Comparison of ENCODE assay signal across 7 cellular contexts in genomic region chr9:129138476-129139232, GRCh38. TPM values are rescaled to one million over a fixed set of nuclear protein-coding genes. Genes with fewer than 3 reads are reported as not detected.
DNase-seq lines count a peak whose midpoint lies in the region; ATAC-seq, FAIRE-seq and TF ChIP-seq lines count a peak whose summit lies in the region.

No MANE protein-coding gene starts in this region.

- TF ChIP-seq EP300 in Ishikawa (IDR thresholded peaks at IDR 0.05; ENCODE audit: borderline replicate concordance) (0 out of 2 replicates have a peak, but pooled peaks have one; percentile 30), HepG2 (IDR thresholded peaks at IDR 0.05; ENCODE audit: low read depth in 2 of 2, low read length in 2 of 2) (no peak), HepG2 (CRISPR knock-in tag; IDR thresholded peaks at IDR 0.05; ENCODE audit: borderline replicate concordance) (no peak)

- H3K4me2 ChIP-seq in HepG2 (ENCODE audit: low read depth, low read length): no peak overlapping the region

- no peak for TF ChIP-seq CTCF in brain (conservative IDR thresholded peaks at IDR 0.05)
- no peak for TF ChIP-seq CTCF in HepG2 (CRISPR knock-in tag; IDR thresholded peaks at IDR 0.05)

- H3K27ac ChIP-seq in HepG2 (ENCODE audit: extremely low read length, insufficient read depth, low read length): no peak overlapping the region
- peak overlapping the region; percentile 100 for H3K27ac ChIP-seq in temporal lobe (ENCODE audit: low read depth, low read length)

- H3K27ac Mint-ChIP-seq in brain: peak overlapping the region; percentile 99 to 100 (median 99)

- H3K9me3 ChIP-seq in HepG2 (ENCODE audit: low read length): no peaks in the 10 kb centered on the region

- peak overlapping the region in 4 of 5 experiments; percentile 70 to 85 (median 80) for H3K4me3 Mint-ChIP-seq in brain

- H2AFZ ChIP-seq in HepG2 (ENCODE audit: low read length): no peak overlapping the region

- peaks cover 53% of the 10 kb centered on the region for H3K4me1 Mint-ChIP-seq in brain

- no peak overlapping the region for H3K9ac ChIP-seq in HepG2 (ENCODE audit: insufficient read depth, low read depth, low read length)

- H4K20me1 ChIP-seq in HepG2 (ENCODE audit: insufficient read depth, low read length): no peaks in the 10 kb centered on the region

- TF ChIP-seq RAD21 in Ishikawa (IDR thresholded peaks at IDR 0.05; ENCODE audit: low read depth) (no peak), HepG2 (CRISPR knock-in tag; IDR thresholded peaks at IDR 0.05) (no peak)

- DNase-seq in HepG2 (ENCODE audit: low spot score) (no peak), NCI-H187 (lab: John Stamatoyannopoulos, UW) (no peak), NCI-H526 treated with DMSO at 0.1 percent for 48 hours (lab: John Stamatoyannopoulos, UW) (no peak)
- DNase-seq in NK-92 treated with Interleukin-12 subunit alpha and Interleukin-12 subunit beta, amount 100 ng/mL, for 24 hours (lab: John Stamatoyannopoulos, UW): no peak

- CTCF ChIA-PET in HepG2 (lab: Yijun Ruan, JAX; ENCODE audit: low intra/inter-chr PET ratio, low total read pairs): interaction anchor here (0.8 to 2.1 kb wide), 3 partner anchors 431 to 486 kb away, joined by 3 to 17 read pairs (median 13); no protein-coding TSS in a partner anchor

- intact Hi-C loops in HepG2 (cut with micrococcal nuclease; ENCODE audit: unreplicated experiment): loop anchor here (1.0 kb wide), 1 partner anchor 487 kb away; no protein-coding TSS in a partner anchor

- 75% methylated on average over 8 of the region's 21 CpGs for WGBS in HepG2 (ENCODE audit: low lambda C conversion rate)

- H3K4me1 ChIP-seq in HepG2 (ENCODE audit: insufficient read depth, low read length): peaks cover 43% of the 10 kb centered on the region

- peaks cover 28% of the 10 kb centered on the region for H3K36me3 Mint-ChIP-seq in brain

- no peaks in the 10 kb centered on the region for H3K27me3 ChIP-seq in HepG2 (ENCODE audit: control insufficient read depth in 1 of 2, insufficient read depth in 2 of 2, low read length in 2 of 2)

- H3K27me3 Mint-ChIP-seq in brain: no peaks in the 10 kb centered on the region

- ATAC-seq in HepG2: peak; percentile 2; the same call in 2 of the 3 replicates

- no peak overlapping the region for H3K4me3 ChIP-seq in HepG2 (replicated peaks in 1 of 3; ENCODE audit: insufficient read depth in 1 of 3, low read depth in 2 of 3, low read length in 3 of 3)

- no peak for TF ChIP-seq POLR2A in HepG2 (IDR thresholded peaks at IDR 0.05; ENCODE audit: insufficient read depth in 1 of 2, low read depth in 2 of 2, low read length in 2 of 2)

- POLR2A ChIA-PET in HepG2 (lab: Yijun Ruan, JAX): interaction anchor here (1.8 to 3.5 kb wide), 7 partner anchors 25 to 487 kb away, joined by 8 to 55 read pairs (median 23); partner anchors contain the start of genes IER5L and NTMT1

- no TSS peak for BruUV-seq in HepG2 (replicated peaks; lab: Mats Ljungman, UMichigan)

- FAIRE-seq in HepG2 (lab: Jason Lieb, UNC): no peak

- in situ Hi-C loops in HepG2 (cut with HindIII; ENCODE audit: extremely low pct_ligation_motif_present, low pct_unique_long_range_greater_than_20kb): no loop called here

- H3K36me3 ChIP-seq in HepG2 (replicated peaks in 1 of 2; ENCODE audit: control insufficient read depth in 1 of 2, insufficient read depth in 2 of 2, low read length in 2 of 2): peaks cover 9 to 61% of the 10 kb centered on the region in 2 experiments

- H3K9me3 Mint-ChIP-seq in brain: no peaks in the 10 kb centered on the region

- H3K79me2 ChIP-seq in HepG2 (ENCODE audit: insufficient read depth, low read length): peaks cover 6% of the 10 kb centered on the region

RNA-seq across cellular contexts. Expression of gene PTPA, which starts 27.4 kb away (rescaled TPM):
- polyA plus RNA-seq in brain (ENCODE audit: insufficient read depth, low read depth, low replicate concordance): 334 TPM
- 105 and 109 TPM in 2 replicates for total RNA-seq in HepG2 (2016; rRNA removed; fragmentation: Illumina TruSeq; extraction: Trizol)
- 13.7 and 14.3 TPM in 2 replicates for total RNA-seq in HepG2 (2016; cell fraction: cytosol; rRNA removed; fragmentation: Illumina TruSeq; extraction: Trizol; ENCODE audit: low read depth)
- 107 and 108 TPM in 2 replicates for total RNA-seq in HepG2 (2016; cell fraction: insoluble cytoplasmic fraction; rRNA removed; fragmentation: Illumina TruSeq; extraction: Trizol)
- total RNA-seq in HepG2 (2016; cell fraction: membrane; rRNA removed; fragmentation: Illumina TruSeq; extraction: Trizol): 42.5 and 49.9 TPM in 2 replicates
- 57.5 and 66.5 TPM in 2 replicates for total RNA-seq in HepG2 (2016; cell fraction: nucleus; rRNA removed; fragmentation: Illumina TruSeq; extraction: Trizol)
- polyA plus RNA-seq in HepG2 (2011; rRNA removed): 79.3 and 86.0 TPM in 2 replicates
- polyA plus RNA-seq in HepG2 (2011; cell fraction: cytosol; rRNA removed): 78.6 and 93.8 TPM in 2 replicates
- polyA plus RNA-seq in HepG2 (2011; cell fraction: nucleus; rRNA removed): 64.7 and 73.4 TPM in 2 replicates
- 58.7 and 58.8 TPM in 2 replicates for polyA plus RNA-seq in HepG2 (2012)
- 12.7 and 14.2 TPM in 2 replicates for polyA plus RNA-seq in HepG2 (2016; cell fraction: cytosol; fragmentation: Illumina TruSeq; extraction: Trizol; ENCODE audit: low read depth)
- 95.6 and 101 TPM in 2 replicates for polyA plus RNA-seq in HepG2 (2016; cell fraction: insoluble cytoplasmic fraction; fragmentation: Illumina TruSeq; extraction: Trizol; ENCODE audit: low read depth)
- polyA plus RNA-seq in HepG2 (2016; cell fraction: membrane; fragmentation: Illumina TruSeq; extraction: Trizol; ENCODE audit: low read depth): 35.2 and 36.7 TPM in 2 replicates
- polyA plus RNA-seq in HepG2 (2016; cell fraction: nucleus; fragmentation: Illumina TruSeq; extraction: Trizol; ENCODE audit: insufficient read depth, low read depth): 80.4 and 88.7 TPM in 2 replicates
- polyA minus RNA-seq in HepG2 (2011; rRNA and poly(A)+ RNA removed; ENCODE audit: low replicate concordance): 104 and 215 TPM in 2 replicates
- polyA minus RNA-seq in HepG2 (2011; cell fraction: cytosol; rRNA and poly(A)+ RNA removed): 57.5 and 58.2 TPM in 2 replicates
- 32.4 and 34.9 TPM in 2 replicates for polyA minus RNA-seq in HepG2 (2011; cell fraction: nucleus; rRNA and poly(A)+ RNA removed)
- total RNA-seq in temporal lobe: 51.4 TPM

RNA-seq across cellular contexts. Expression of gene CRAT, which starts 28.1 kb away (rescaled TPM):
- polyA plus RNA-seq in brain (ENCODE audit: insufficient read depth, low read depth, low replicate concordance): 75.0 TPM
- 26.6 and 29.3 TPM in 2 replicates for total RNA-seq in HepG2 (2016; rRNA removed; fragmentation: Illumina TruSeq; extraction: Trizol)
- total RNA-seq in HepG2 (2016; cell fraction: cytosol; rRNA removed; fragmentation: Illumina TruSeq; extraction: Trizol; ENCODE audit: low read depth): 13.7 and 20.3 TPM in 2 replicates
- 24.5 and 28.0 TPM in 2 replicates for total RNA-seq in HepG2 (2016; cell fraction: insoluble cytoplasmic fraction; rRNA removed; fragmentation: Illumina TruSeq; extraction: Trizol)
- total RNA-seq in HepG2 (2016; cell fraction: membrane; rRNA removed; fragmentation: Illumina TruSeq; extraction: Trizol): 27.1 and 32.0 TPM in 2 replicates
- total RNA-seq in HepG2 (2016; cell fraction: nucleus; rRNA removed; fragmentation: Illumina TruSeq; extraction: Trizol): 17.6 and 18.1 TPM in 2 replicates
- 26.1 and 31.1 TPM in 2 replicates for polyA plus RNA-seq in HepG2 (2011; rRNA removed)
- polyA plus RNA-seq in HepG2 (2011; cell fraction: cytosol; rRNA removed): 21.4 and 24.4 TPM in 2 replicates
- 62.4 and 63.9 TPM in 2 replicates for polyA plus RNA-seq in HepG2 (2011; cell fraction: nucleus; rRNA removed)
- polyA plus RNA-seq in HepG2 (2012): 32.3 and 32.7 TPM in 2 replicates
- 18.5 and 23.3 TPM in 2 replicates for polyA plus RNA-seq in HepG2 (2016; cell fraction: cytosol; fragmentation: Illumina TruSeq; extraction: Trizol; ENCODE audit: low read depth)
- 27.2 and 34.4 TPM in 2 replicates for polyA plus RNA-seq in HepG2 (2016; cell fraction: insoluble cytoplasmic fraction; fragmentation: Illumina TruSeq; extraction: Trizol; ENCODE audit: low read depth)
- polyA plus RNA-seq in HepG2 (2016; cell fraction: membrane; fragmentation: Illumina TruSeq; extraction: Trizol; ENCODE audit: low read depth): 26.8 and 32.7 TPM in 2 replicates
- 29.5 and 29.9 TPM in 2 replicates for polyA plus RNA-seq in HepG2 (2016; cell fraction: nucleus; fragmentation: Illumina TruSeq; extraction: Trizol; ENCODE audit: insufficient read depth, low read depth)
- 7.1 and 60.6 TPM in 2 replicates for polyA minus RNA-seq in HepG2 (2011; rRNA and poly(A)+ RNA removed; ENCODE audit: low replicate concordance)
- polyA minus RNA-seq in HepG2 (2011; cell fraction: cytosol; rRNA and poly(A)+ RNA removed): 24.5 and 25.6 TPM in 2 replicates
- 11.7 and 16.0 TPM in 2 replicates for polyA minus RNA-seq in HepG2 (2011; cell fraction: nucleus; rRNA and poly(A)+ RNA removed)
- total RNA-seq in temporal lobe: 15.7 TPM

RNA-seq across cellular contexts. Expression of gene IER5L, which starts 39.4 kb away (rescaled TPM):
- 9.6 TPM for polyA plus RNA-seq in brain (ENCODE audit: insufficient read depth, low read depth, low replicate concordance)
- total RNA-seq in HepG2 (2016; rRNA removed; fragmentation: Illumina TruSeq; extraction: Trizol): 2.5 and 3.3 TPM in 2 replicates
- 2.4 and 2.5 TPM in 2 replicates for total RNA-seq in HepG2 (2016; cell fraction: cytosol; rRNA removed; fragmentation: Illumina TruSeq; extraction: Trizol; ENCODE audit: low read depth)
- total RNA-seq in HepG2 (2016; cell fraction: insoluble cytoplasmic fraction; rRNA removed; fragmentation: Illumina TruSeq; extraction: Trizol): 2.6 and 3.2 TPM in 2 replicates
- 2.0 and 2.7 TPM in 2 replicates for total RNA-seq in HepG2 (2016; cell fraction: membrane; rRNA removed; fragmentation: Illumina TruSeq; extraction: Trizol)
- 0.84 and 1.2 TPM in 2 replicates for total RNA-seq in HepG2 (2016; cell fraction: nucleus; rRNA removed; fragmentation: Illumina TruSeq; extraction: Trizol)
- polyA plus RNA-seq in HepG2 (2011; rRNA removed): 1.8 and 3.6 TPM in 2 replicates
- polyA plus RNA-seq in HepG2 (2011; cell fraction: cytosol; rRNA removed): 2.1 and 3.1 TPM in 2 replicates
- 4.4 and 4.5 TPM in 2 replicates for polyA plus RNA-seq in HepG2 (2011; cell fraction: nucleus; rRNA removed)
- 1.5 and 2.6 TPM in 2 replicates for polyA plus RNA-seq in HepG2 (2012)
- 0.59 and 0.61 TPM in 2 replicates for polyA plus RNA-seq in HepG2 (2016; cell fraction: cytosol; fragmentation: Illumina TruSeq; extraction: Trizol; ENCODE audit: low read depth)
- polyA plus RNA-seq in HepG2 (2016; cell fraction: insoluble cytoplasmic fraction; fragmentation: Illumina TruSeq; extraction: Trizol; ENCODE audit: low read depth): 2.2 and 2.5 TPM in 2 replicates
- polyA plus RNA-seq in HepG2 (2016; cell fraction: membrane; fragmentation: Illumina TruSeq; extraction: Trizol; ENCODE audit: low read depth): 0.52 and 0.74 TPM in 2 replicates
- 1.3 and 2.1 TPM in 2 replicates for polyA plus RNA-seq in HepG2 (2016; cell fraction: nucleus; fragmentation: Illumina TruSeq; extraction: Trizol; ENCODE audit: insufficient read depth, low read depth)
- 5.5 and 12.0 TPM in 2 replicates for polyA minus RNA-seq in HepG2 (2011; rRNA and poly(A)+ RNA removed; ENCODE audit: low replicate concordance)
- polyA minus RNA-seq in HepG2 (2011; cell fraction: cytosol; rRNA and poly(A)+ RNA removed): 5.6 and 6.2 TPM in 2 replicates
- 1.2 and 1.9 TPM in 2 replicates for polyA minus RNA-seq in HepG2 (2011; cell fraction: nucleus; rRNA and poly(A)+ RNA removed)
- total RNA-seq in temporal lobe: 20.2 TPM

RNA-seq across cellular contexts. Expression of gene DOLPP1, which starts 57.7 kb away (rescaled TPM):
- polyA plus RNA-seq in brain (ENCODE audit: insufficient read depth, low read depth, low replicate concordance): 40.8 TPM
- total RNA-seq in HepG2 (2016; rRNA removed; fragmentation: Illumina TruSeq; extraction: Trizol): 15.1 and 34.1 TPM in 2 replicates
- total RNA-seq in HepG2 (2016; cell fraction: cytosol; rRNA removed; fragmentation: Illumina TruSeq; extraction: Trizol; ENCODE audit: low read depth): 4.4 and 4.8 TPM in 2 replicates
- 14.3 and 33.9 TPM in 2 replicates for total RNA-seq in HepG2 (2016; cell fraction: insoluble cytoplasmic fraction; rRNA removed; fragmentation: Illumina TruSeq; extraction: Trizol)
- 11.5 and 12.2 TPM in 2 replicates for total RNA-seq in HepG2 (2016; cell fraction: membrane; rRNA removed; fragmentation: Illumina TruSeq; extraction: Trizol)
- 27.9 and 34.5 TPM in 2 replicates for total RNA-seq in HepG2 (2016; cell fraction: nucleus; rRNA removed; fragmentation: Illumina TruSeq; extraction: Trizol)
- 20.9 and 21.0 TPM in 2 replicates for polyA plus RNA-seq in HepG2 (2011; rRNA removed)
- 18.4 and 24.7 TPM in 2 replicates for polyA plus RNA-seq in HepG2 (2011; cell fraction: cytosol; rRNA removed)
- polyA plus RNA-seq in HepG2 (2011; cell fraction: nucleus; rRNA removed): 17.8 and 22.4 TPM in 2 replicates
- polyA plus RNA-seq in HepG2 (2012): 7.5 and 9.0 TPM in 2 replicates
- 3.5 and 3.7 TPM in 2 replicates for polyA plus RNA-seq in HepG2 (2016; cell fraction: cytosol; fragmentation: Illumina TruSeq; extraction: Trizol; ENCODE audit: low read depth)
- 15.8 and 16.0 TPM in 2 replicates for polyA plus RNA-seq in HepG2 (2016; cell fraction: insoluble cytoplasmic fraction; fragmentation: Illumina TruSeq; extraction: Trizol; ENCODE audit: low read depth)
- polyA plus RNA-seq in HepG2 (2016; cell fraction: membrane; fragmentation: Illumina TruSeq; extraction: Trizol; ENCODE audit: low read depth): 6.2 and 7.2 TPM in 2 replicates
- polyA plus RNA-seq in HepG2 (2016; cell fraction: nucleus; fragmentation: Illumina TruSeq; extraction: Trizol; ENCODE audit: insufficient read depth, low read depth): 48.2 and 51.4 TPM in 2 replicates
- 31.9 and 42.4 TPM in 2 replicates for polyA minus RNA-seq in HepG2 (2011; rRNA and poly(A)+ RNA removed; ENCODE audit: low replicate concordance)
- 9.3 and 12.5 TPM in 2 replicates for polyA minus RNA-seq in HepG2 (2011; cell fraction: cytosol; rRNA and poly(A)+ RNA removed)
- polyA minus RNA-seq in HepG2 (2011; cell fraction: nucleus; rRNA and poly(A)+ RNA removed): 4.4 and 6.6 TPM in 2 replicates
- 9.8 TPM for total RNA-seq in temporal lobe
